In the genomic region with DNA sequence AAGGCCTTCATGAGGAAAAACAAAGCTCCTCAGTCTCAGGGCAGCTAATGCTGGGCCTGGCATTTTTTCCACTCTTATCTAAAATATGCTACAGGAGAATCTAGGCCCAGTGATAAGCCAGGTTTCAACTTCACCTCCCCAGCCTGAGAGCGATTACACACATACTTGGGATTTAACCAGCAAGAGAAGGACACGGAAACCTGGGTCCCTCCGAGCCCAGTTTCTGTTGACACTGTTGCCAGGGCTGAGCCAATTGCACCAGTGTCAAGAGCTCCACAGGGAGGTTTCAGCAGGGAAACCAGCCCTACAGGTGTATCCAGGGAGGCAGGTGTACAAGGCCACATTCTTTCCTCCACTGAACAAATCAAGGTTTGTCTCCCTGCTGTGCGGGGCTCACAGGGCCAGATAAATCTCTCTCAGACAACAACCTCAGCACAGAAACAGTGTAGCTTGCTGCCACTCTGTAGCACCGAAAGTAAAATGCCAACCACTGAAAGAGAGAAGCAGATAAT, we compare ENCODE assay signal across 9 cellular contexts.
DNase-seq lines count a peak whose midpoint lies in the region; ATAC-seq and TF ChIP-seq lines count a peak whose summit lies in the region.
"Had no signal": no experiment of that assay in that cellular context is flagged by ENCODE, and none has a peak within 500 bp of the region (broad histone marks: within the 10 kb centered on the region; RNA-seq: fewer than 3 reads in every experiment).

No MANE protein-coding gene starts in this region.

- H3K9me3 ChIP-seq in body of pancreas = peaks cover 0 to 2% (median 0%) of the 10 kb centered on the region in 3 donors
- no peaks in the 10 kb centered on the region for H3K9me3 ChIP-seq in suprapubic skin

- H3K27me3 Mint-ChIP-seq in natural killer cell (ENCODE audit: low read depth in 2 of 2) = peaks cover 0 to 2% of the 10 kb centered on the region in 2 donors

- H3K36me3 Mint-ChIP-seq in natural killer cell = no peaks in the 10 kb centered on the region

- H3K4me1 Mint-ChIP-seq in natural killer cell = no peaks in the 10 kb centered on the region

- TF ChIP-seq EP300 in suprapubic skin (IDR thresholded peaks at IDR 0.05) = no peak

- no peak overlapping the region for H3K27ac Mint-ChIP-seq in natural killer cell

- TF ChIP-seq POLR2A in body of pancreas (IDR thresholded peaks at IDR 0.05) (peak in 2 of 3 donors; percentile 73 to 86), suprapubic skin (IDR thresholded peaks at IDR 0.05) (no peak)

- H3K4me3 ChIP-seq in body of pancreas (no peak overlapping the region), suprapubic skin (no peak overlapping the region)

- intact Hi-C loops in body of pancreas (cut with DNase I) (no loop called here), natural killer cell (cut with micrococcal nuclease) (no loop called here)

- TF ChIP-seq CTCF in body of pancreas (IDR thresholded peaks at IDR 0.05) (peak in 3 of 7 experiments; percentile 18 to 30 (median 25)), suprapubic skin (IDR thresholded peaks at IDR 0.05) (no peak), natural killer cell (IDR thresholded peaks at IDR 0.05) (no peak)

- peaks cover 0 to 3% of the 10 kb centered on the region in 2 donors for H3K9me3 Mint-ChIP-seq in natural killer cell
- H3K9me3 Mint-ChIP-seq: neural crest cell had no signal

- no peak overlapping the region for H3K4me3 Mint-ChIP-seq in natural killer cell
- H3K4me3 Mint-ChIP-seq: neural crest cell had no signal

- H3K27me3 ChIP-seq in body of pancreas (no peaks in the 10 kb centered on the region), suprapubic skin (no peaks in the 10 kb centered on the region)

- WGBS in body of pancreas, 2 donors = 5 to 23% methylated on average over 5 of the region's 5 CpGs
- WGBS in suprapubic skin = 44% methylated on average over 5 of the region's 5 CpGs

- no peaks in the 10 kb centered on the region for H3K36me3 ChIP-seq in body of pancreas (replicated peaks in 1 of 2; ENCODE audit: insufficient read depth in 1 of 2, low read depth in 2 of 2)
- no peaks in the 10 kb centered on the region for H3K36me3 ChIP-seq in suprapubic skin

- peak; percentile 26 for DNase-seq in NCI-H1105 (lab: John Stamatoyannopoulos, UW)
- DNase-seq in body of pancreas = peak; percentile 94 to 98 (median 96)
- peak; percentile 73 for DNase-seq in kidney glomerular epithelial cell (lab: John Stamatoyannopoulos, UW)
- peak in 1 of 2 donors; percentile 65 for DNase-seq in suprapubic skin (ENCODE audit: low spot score in 2 of 2)
- no peak for DNase-seq in SHP77 (lab: John Stamatoyannopoulos, UW)
- no peak for DNase-seq in cortex of kidney (lab: John Stamatoyannopoulos, UW)
- DNase-seq in natural killer cell = no peak

- ATAC-seq in body of pancreas (peak; percentile 92), natural killer cell (no peak), HG03439 (IDR thresholded peaks at IDR 0.05; ENCODE audit: unreplicated experiment) (no peak)

- peaks cover 73% of the 10 kb centered on the region for H3K4me1 ChIP-seq in body of pancreas
- H3K4me1 ChIP-seq in suprapubic skin = peaks cover 24% of the 10 kb centered on the region

- H3K27ac ChIP-seq in body of pancreas (peak overlapping the region; percentile 76 to 98 (median 91)), suprapubic skin (peak overlapping the region; percentile 86)

Comparison
In these comparisons a context has a peak if more than half of its experiments do, and no peak if none do; other contexts are left out.
1. DNase-seq: peak in NCI-H1105 (single experiment), body of pancreas (4 of 4) and kidney glomerular epithelial cell (single experiment); none in SHP77 (0 of 2), cortex of kidney (single experiment) and natural killer cell (single experiment).
2. POLR2A ChIP-seq: peak in body of pancreas (2 of 3); none in suprapubic skin (0 of 2).